In the genomic region with DNA sequence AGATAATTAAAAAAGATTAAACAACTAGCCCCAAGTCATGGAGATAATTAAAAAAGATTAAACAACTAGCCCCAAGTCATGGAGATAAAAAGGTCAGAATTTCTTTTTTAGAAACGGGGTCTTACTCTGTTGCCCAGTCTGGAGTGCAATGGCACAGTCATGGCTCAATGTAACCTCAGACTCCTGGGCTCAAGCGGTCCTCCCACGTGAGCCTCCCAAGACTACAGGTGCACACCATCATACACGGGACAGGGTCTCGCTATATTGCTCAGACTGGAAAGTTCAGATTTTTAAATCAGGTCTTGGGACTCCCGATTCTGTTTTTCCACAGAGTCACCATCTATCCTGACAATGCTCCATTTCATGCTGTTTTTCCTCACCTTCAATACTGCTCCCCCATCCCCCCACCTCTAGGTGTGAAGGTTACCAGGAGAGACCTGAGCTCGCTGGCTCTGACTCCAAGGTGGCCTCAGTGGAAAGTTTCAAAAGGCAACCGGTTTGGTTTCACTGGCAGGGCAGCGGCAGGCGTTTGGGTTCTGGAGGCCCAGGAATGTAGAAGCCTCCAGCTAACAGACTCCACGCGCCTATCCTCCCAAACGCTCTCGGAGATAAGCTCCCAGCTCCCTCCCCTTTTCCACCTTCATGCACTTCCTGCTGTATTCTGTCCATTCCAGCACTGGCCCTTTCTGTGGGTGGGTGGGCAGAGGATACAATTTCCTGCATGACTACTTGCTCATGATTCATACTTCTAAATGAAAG, we compare ENCODE assay signal across 1 cellular context.
TF ChIP-seq lines count a peak whose summit lies in the region.

No MANE protein-coding gene starts in this region.

TF ChIP-seq in H1, 55 proteins besides CTCF, POLR2A, EP300 and RAD21:
- TF ChIP-seq SIN3A (conservative IDR thresholded peaks at IDR 0.05 in 1 of 2, IDR thresholded peaks at IDR 0.05 in 1 of 2; ENCODE audit: low read depth in 1 of 2, low read length in 2 of 2) (0 out of 4 replicates have a peak, but pooled peaks of 1 of the 2 experiments have one; percentile 21), EGR1 (IDR thresholded peaks at IDR 0.05; ENCODE audit: borderline replicate concordance, low read depth, low read length) (peak; percentile 61; the same call in 1 of the 2 replicates), CHD2 (IDR thresholded peaks at IDR 0.05; ENCODE audit: low read length) (no peak)
TF ChIP-seq in H1: peak in this region for 2.
